ENCODE assay signal across 21 cellular contexts in genomic region chr6:11322252-11322885, GRCh38.
DNase-seq lines count a peak whose midpoint lies in the region; ATAC-seq, FAIRE-seq and TF ChIP-seq lines count a peak whose summit lies in the region.
"Had no signal": no experiment of that assay in that cellular context is flagged by ENCODE, and none has a peak within 500 bp of the region (broad histone marks: within the 10 kb centered on the region; RNA-seq: fewer than 3 reads in every experiment).

No MANE protein-coding gene starts in this region.

- H3K27ac Mint-ChIP-seq in activated CD4-positive, alpha-beta memory T cell treated with anti-CD3 and anti-CD28 coated beads, Interleukin-2, amount 10 ng/mL, durations not matched to agents 7 days and 5 days = peak overlapping the region; percentile 12
- H3K27ac Mint-ChIP-seq: activated T-cell treated with anti-CD3 and anti-CD28 coated beads, Interleukin-2, amount 50 U/mL, for 72 hours; mesothelial cell of epicardium; neural progenitor cell had no signal

- H3K4me3 Mint-ChIP-seq in activated CD4-positive, alpha-beta memory T cell treated with anti-CD3 and anti-CD28 coated beads, Interleukin-2, amount 10 ng/mL, durations not matched to agents 7 days and 5 days = no peak overlapping the region
- H3K4me3 Mint-ChIP-seq: activated T-cell treated with anti-CD3 and anti-CD28 coated beads, Interleukin-2, amount 50 U/mL, for 72 hours; mesothelial cell of epicardium; neural progenitor cell had no signal

- WGBS in A549 (ENCODE audit: missing lambda C conversion rate) = 63% methylated on average over 8 of the region's 8 CpGs

- H3K27ac ChIP-seq in A549 = peak overlapping the region; percentile 59 to 96; a peak in 5 of 6 replicates
- H3K27ac ChIP-seq: gastrocnemius medialis, neural progenitor cell, prostate gland, uterus, WERI-Rb-1 had no signal

- no peak for TF ChIP-seq EP300 in A549 (IDR thresholded peaks at IDR 0.05)

- peaks cover 51% of the 10 kb centered on the region for H3K4me1 ChIP-seq in A549
- H3K4me1 ChIP-seq: neural progenitor cell, prostate gland had no signal

- H3K9me3 ChIP-seq in A549 = no peaks in the 10 kb centered on the region
- H3K9me3 ChIP-seq: gastrocnemius medialis, prostate gland, uterus had no signal

- TF ChIP-seq POLR2A in A549 (IDR thresholded peaks at IDR 0.05; ENCODE audit: low read length) = no peak

- ATAC-seq in A549 (no peak), GM21576 (IDR thresholded peaks at IDR 0.05; ENCODE audit: unreplicated experiment) (no peak)
- ATAC-seq: activated T-cell treated with anti-CD3 and anti-CD28 coated beads, Interleukin-2, amount 50 U/mL, for 72 hours; gastrocnemius medialis; left cardiac atrium had no signal

- H3K4me3 ChIP-seq in A549 = no peak overlapping the region
- H3K4me3 ChIP-seq: gastrocnemius medialis, neural progenitor cell, prostate gland, uterus had no signal

- peaks cover 58% of the 10 kb centered on the region for H3K36me3 Mint-ChIP-seq in activated CD4-positive, alpha-beta memory T cell treated with anti-CD3 and anti-CD28 coated beads, Interleukin-2, amount 10 ng/mL, durations not matched to agents 7 days and 5 days (ENCODE audit: low read depth)
- H3K36me3 Mint-ChIP-seq: mesothelial cell of epicardium, neural progenitor cell had no signal

- CTCF ChIA-PET in A549 (lab: Yijun Ruan, JAX) = interaction anchor here (4.5 kb wide), 1 partner anchor 174 kb away, joined by 16 read pairs; no protein-coding TSS in a partner anchor
- CTCF ChIA-PET in activated CD4-positive, alpha-beta memory T cell treated with anti-CD3 and anti-CD28 coated beads, Interleukin-2, amount 10 ng/mL, durations not matched to agents 7 days and 5 days (lab: Charles Lee) = interaction anchor here (1.0 kb wide), 1 partner anchor 150 kb away, joined by 3 read pairs; no protein-coding TSS in a partner anchor

- no peak overlapping the region for H3K4me2 ChIP-seq in A549
- H3K4me2 ChIP-seq: neural progenitor cell had no signal

- H3K4me1 Mint-ChIP-seq in activated CD4-positive, alpha-beta memory T cell treated with anti-CD3 and anti-CD28 coated beads, Interleukin-2, amount 10 ng/mL, durations not matched to agents 7 days and 5 days = peaks cover 75% of the 10 kb centered on the region

- no peak for TF ChIP-seq RAD21 in A549 (conservative IDR thresholded peaks at IDR 0.05 in 1 of 2, IDR thresholded peaks at IDR 0.05 in 1 of 2)

- TF ChIP-seq CTCF in A549 (IDR thresholded peaks at IDR 0.05) = no peak
- TF ChIP-seq CTCF in GM20000 (IDR thresholded peaks at IDR 0.05; ENCODE audit: extremely low read depth, missing control alignments) = no peak

- no peaks in the 10 kb centered on the region for H3K9me3 Mint-ChIP-seq in activated CD4-positive, alpha-beta memory T cell treated with anti-CD3 and anti-CD28 coated beads, Interleukin-2, amount 10 ng/mL, durations not matched to agents 7 days and 5 days
- H3K9me3 Mint-ChIP-seq: mesothelial cell of epicardium, neural progenitor cell had no signal

- DNase-seq in A549 (ENCODE audit: low read depth in 1 of 2, low spot score in 1 of 2) (no peak), EL (peak; percentile 44), kidney glomerular epithelial cell (lab: John Stamatoyannopoulos, UW) (peak; percentile 28), GM20000 (ENCODE audit: low spot score) (no peak), dermis blood vessel endothelial cell (no peak), C1 segment of cervical spinal cord (lab: John Stamatoyannopoulos, UW) (no peak)
- no peak for DNase-seq in activated CD4-positive, alpha-beta memory T cell treated with anti-CD3 and anti-CD28 coated beads, Interleukin-2, amount 10 ng/mL, durations not matched to agents 7 days and 5 days
- DNase-seq: activated T-cell treated with anti-CD3 and anti-CD28 coated beads, Interleukin-2, amount 50 U/mL, for 72 hours; DND-41; gastrocnemius medialis; left cardiac atrium; NCI-H1417 treated with DMSO at 0.1 percent for 48 hours; NCI-H69; small intestine; stimulated activated CD4-positive, alpha-beta T cell treated with anti-CD3 and anti-CD28 coated beads, Interleukin-4, amount 100 ng/mL, for 4 hours; uterus; WERI-Rb-1 had no signal

- no peaks in the 10 kb centered on the region for H3K27me3 Mint-ChIP-seq in activated CD4-positive, alpha-beta memory T cell treated with anti-CD3 and anti-CD28 coated beads, Interleukin-2, amount 10 ng/mL, durations not matched to agents 7 days and 5 days

- no peak for FAIRE-seq in A549 (lab: Jason Lieb, UNC)
- FAIRE-seq: small intestine had no signal

- POLR2A ChIA-PET in A549 (lab: Yijun Ruan, JAX) = no interaction called here
- POLR2A ChIA-PET in activated CD4-positive, alpha-beta memory T cell treated with anti-CD3 and anti-CD28 coated beads, Interleukin-2, amount 10 ng/mL, durations not matched to agents 7 days and 5 days (lab: Charles Lee) = interaction anchor here (1.1 to 2.3 kb wide), 3 partner anchors 60 to 92 kb away, joined by 3 to 13 read pairs (median 3); partner anchors contain the start of gene NEDD9

TF ChIP-seq in A549, 52 proteins besides CTCF, POLR2A, EP300 and RAD21:
- TF ChIP-seq NFE2L2 (conservative IDR thresholded peaks at IDR 0.05; ENCODE audit: low read length) (no peak), JUN (IDR thresholded peaks at IDR 0.05) (no peak), RCOR1 (IDR thresholded peaks at IDR 0.05; ENCODE audit: low read depth, low read length) (no peak), RNF2 (IDR thresholded peaks at IDR 0.05; ENCODE audit: borderline replicate concordance, low read depth) (no peak), HEYL (CRISPR knock-in tag; IDR thresholded peaks at IDR 0.05) (no peak), ZNF302 (CRISPR knock-in tag; IDR thresholded peaks at IDR 0.05) (no peak), RARB (CRISPR knock-in tag; IDR thresholded peaks at IDR 0.05) (no peak), E2F6 (IDR thresholded peaks at IDR 0.05; ENCODE audit: borderline replicate concordance, low read depth) (no peak), RFX5 (IDR thresholded peaks at IDR 0.05) (no peak)

Comparison
In these comparisons a context has a peak if more than half of its experiments do, and no peak if none do; other contexts are left out.
1. DNase-seq: peak in EL (single experiment) and kidney glomerular epithelial cell (single experiment); none in A549 (0 of 2), activated CD4-positive, alpha-beta memory T cell treated with anti-CD3 and anti-CD28 coated beads, Interleukin-2, amount 10 ng/mL, durations not matched to agents 7 days and 5 days (single experiment), GM20000 (single experiment), dermis blood vessel endothelial cell (single experiment) and C1 segment of cervical spinal cord (0 of 14).